12 cellular contexts compared by ENCODE assay signal in the genomic region with DNA sequence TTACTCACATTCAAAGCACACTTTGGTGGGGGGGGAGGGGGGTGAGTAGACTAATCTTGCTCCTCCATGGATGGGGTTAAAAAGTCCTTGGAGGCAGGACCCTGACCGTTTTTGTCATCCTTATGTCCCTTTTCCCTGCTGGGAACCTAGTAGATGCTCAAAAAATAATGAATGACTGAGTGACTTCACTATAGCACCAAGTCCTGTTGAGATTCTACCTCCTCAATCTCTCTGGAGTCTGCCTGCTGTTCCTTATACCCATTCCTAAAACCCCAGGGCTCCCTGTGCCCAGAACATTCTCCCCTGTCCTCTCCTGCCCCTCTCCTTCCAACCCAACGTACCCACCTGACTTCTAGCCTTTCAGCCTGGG. TPM values are rescaled to one million over a fixed set of nuclear protein-coding genes. Genes with fewer than 3 reads are reported as not detected.
"Had no signal": no experiment of that assay in that cellular context is flagged by ENCODE, and none has a peak within 500 bp of the region (broad histone marks: within the 10 kb centered on the region; RNA-seq: fewer than 3 reads in every experiment).

No MANE protein-coding gene starts in this region.

- H3K27me3 Mint-ChIP-seq: memory B cell; natural killer cell treated with Interleukin-12 subunit alpha and Interleukin-12 subunit beta and Interleukin-15 and Interleukin-18, amount 100 ng/mL, for 72 hours had no signal

- H3K27ac Mint-ChIP-seq: memory B cell had no signal

- H3K36me3 Mint-ChIP-seq: memory B cell; natural killer cell treated with Interleukin-12 subunit alpha and Interleukin-12 subunit beta and Interleukin-15 and Interleukin-18, amount 100 ng/mL, for 72 hours had no signal

- H3K36me3 ChIP-seq: colonic mucosa, heart left ventricle, prostate gland, right lobe of liver had no signal

- H3K27me3 ChIP-seq: colonic mucosa, heart left ventricle, right lobe of liver, testis had no signal

- H3K9me3 ChIP-seq: colonic mucosa, heart left ventricle, prostate gland, right lobe of liver, SK-N-SH, testis had no signal

- H3K27ac ChIP-seq: colonic mucosa, heart left ventricle, prostate gland, right lobe of liver, testis had no signal

- H3K9me3 Mint-ChIP-seq: memory B cell; natural killer cell treated with Interleukin-12 subunit alpha and Interleukin-12 subunit beta and Interleukin-15 and Interleukin-18, amount 100 ng/mL, for 72 hours had no signal

- H3K4me1 Mint-ChIP-seq: memory B cell had no signal

- H3K9ac ChIP-seq: SK-N-SH had no signal

- DNase-seq: caudate nucleus, colonic mucosa, foreskin melanocyte, heart left ventricle, occipital lobe, right lobe of liver, SK-N-SH, testis had no signal

- H3K4me3 ChIP-seq: colonic mucosa, heart left ventricle, prostate gland, right lobe of liver, testis had no signal

- H3K4me3 Mint-ChIP-seq: memory B cell; natural killer cell treated with Interleukin-12 subunit alpha and Interleukin-12 subunit beta and Interleukin-15 and Interleukin-18, amount 100 ng/mL, for 72 hours had no signal

- ATAC-seq: heart left ventricle; natural killer cell treated with Interleukin-12 subunit alpha and Interleukin-12 subunit beta and Interleukin-15 and Interleukin-18, amount 100 ng/mL, for 72 hours; right lobe of liver had no signal

- H3K4me1 ChIP-seq: colonic mucosa, prostate gland, right lobe of liver, testis had no signal

- H3K4me2 ChIP-seq: SK-N-SH had no signal

RNA-seq across cellular contexts. Expression of a gene that starts 2.3 kb away (rescaled TPM):
- total RNA-seq: occipital lobe, prostate gland, right lobe of liver, testis, ureter had no signal
- polyA plus RNA-seq: heart left ventricle had no signal

RNA-seq across cellular contexts. Expression of a gene that starts 10.9 kb away (rescaled TPM):
- total RNA-seq: heart left ventricle, occipital lobe, prostate gland, right lobe of liver, ureter had no signal
- polyA plus RNA-seq: heart left ventricle, SK-N-SH had no signal
